Comparison of ENCODE assay signal across 16 cellular contexts in the genomic region with DNA sequence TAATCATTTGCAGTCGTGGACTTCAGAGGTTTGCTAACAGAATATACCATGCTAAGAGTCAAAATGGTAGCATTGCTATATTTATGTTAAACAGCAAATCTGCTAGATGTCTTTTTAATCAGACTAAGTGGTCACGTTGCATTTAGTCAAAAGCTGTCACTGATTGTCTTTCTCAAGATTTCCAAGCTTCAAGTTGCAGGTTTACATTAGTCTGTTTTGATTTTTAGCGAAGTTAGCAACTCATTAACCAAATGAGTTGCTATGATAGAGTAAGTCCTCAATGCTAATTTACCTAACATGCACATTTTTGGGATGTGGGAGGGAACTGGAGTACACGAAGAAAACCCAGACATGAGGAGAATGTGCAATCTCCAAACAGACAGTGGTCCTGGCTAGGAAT.
A peak's percentile ranks its signal among the peaks of the same experiment; 100 is the strongest.
DNase-seq lines count a peak whose midpoint lies in the region; ATAC-seq, FAIRE-seq and TF ChIP-seq lines count a peak whose summit lies in the region.
"Had no signal": no experiment of that assay in that cellular context is flagged by ENCODE, and none has a peak within 500 bp of the region (broad histone marks: within the 10 kb centered on the region; RNA-seq: fewer than 3 reads in every experiment).

No MANE protein-coding gene starts in this region.

- ATAC-seq in T-helper 17 cell: no peak
- no peak for ATAC-seq in HG03045 (IDR thresholded peaks at IDR 0.05; ENCODE audit: unreplicated experiment)
- ATAC-seq: HCT116 had no signal

- H3K4me3 Mint-ChIP-seq in T-helper 17 cell: no peak overlapping the region
- H3K4me3 Mint-ChIP-seq: CD8-positive, alpha-beta memory T cell; IgD-negative memory B cell had no signal

- H3K9ac ChIP-seq in OCI-LY3 (ENCODE audit: low read length): no peak overlapping the region
- no peak overlapping the region for H3K9ac ChIP-seq in smooth muscle cell (ENCODE audit: low read depth)
- H3K9ac ChIP-seq: BLaER1 had no signal

- DNase-seq in Caki2 (ENCODE audit: low read depth) (peak; percentile 56), kidney tubule cell (ENCODE audit: low spot score) (peak; percentile 7), smooth muscle cell (lab: John Stamatoyannopoulos, UW; ENCODE audit: unreplicated experiment) (no peak), small intestine (no peak), T-helper 17 cell (no peak)
- DNase-seq: AML-193; Caco-2; CD8-positive, alpha-beta memory T cell; DMS53; GF-D8 had no signal

- H3K4me3 ChIP-seq in OCI-LY3 (ENCODE audit: low read length) (no peak overlapping the region), smooth muscle cell (no peak overlapping the region), small intestine (ENCODE audit: low read depth in 1 of 2, low read length in 2 of 2) (no peak overlapping the region)
- H3K4me3 ChIP-seq: BLaER1 had no signal

- H3K4me1 Mint-ChIP-seq in T-helper 17 cell: no peaks in the 10 kb centered on the region
- H3K4me1 Mint-ChIP-seq: CD8-positive, alpha-beta memory T cell; IgD-negative memory B cell had no signal

- peaks cover 42% of the 10 kb centered on the region for H3F3A ChIP-seq in smooth muscle cell (ENCODE audit: low read depth)

- H3K9me3 ChIP-seq in OCI-LY3 (ENCODE audit: insufficient read depth, low read length) (no peaks in the 10 kb centered on the region), smooth muscle cell (replicated peaks; ENCODE audit: low read depth) (no peaks in the 10 kb centered on the region), small intestine (ENCODE audit: control insufficient read depth, low read depth) (no peaks in the 10 kb centered on the region), T-helper 17 cell (ENCODE audit: control insufficient read depth, low read length, poor library complexity, severe bottlenecking) (no peaks in the 10 kb centered on the region)
- H3K9me3 ChIP-seq: Caco-2 had no signal

- in situ Hi-C loops in Caki2 (cut with HindIII; ENCODE audit: low pct_unique_long_range_greater_than_20kb, low sequenced_read_pairs): no loop called here

- peaks cover 5% of the 10 kb centered on the region for H3K36me3 ChIP-seq in OCI-LY3 (replicated peaks; ENCODE audit: low read depth, low read length)
- H3K36me3 ChIP-seq in smooth muscle cell (ENCODE audit: low read depth): no peaks in the 10 kb centered on the region
- H3K36me3 ChIP-seq in small intestine (ENCODE audit: control insufficient read depth in 2 of 2, insufficient read depth in 2 of 2, low read length in 2 of 2): no peaks in the 10 kb centered on the region
- H3K36me3 ChIP-seq: BLaER1 had no signal

- no peaks in the 10 kb centered on the region for H4K20me1 ChIP-seq in OCI-LY3 (ENCODE audit: insufficient read depth, low read length)
- no peaks in the 10 kb centered on the region for H4K20me1 ChIP-seq in smooth muscle cell (ENCODE audit: low read depth)
- H4K20me1 ChIP-seq: BLaER1 had no signal

- no peaks in the 10 kb centered on the region for H3K27me3 Mint-ChIP-seq in T-helper 17 cell
- H3K27me3 Mint-ChIP-seq: CD8-positive, alpha-beta memory T cell had no signal

- H3K4me1 ChIP-seq in OCI-LY3 (ENCODE audit: low read length) (peaks cover 50% of the 10 kb centered on the region), smooth muscle cell (ENCODE audit: low read depth) (peaks cover 8% of the 10 kb centered on the region), small intestine (ENCODE audit: control insufficient read depth in 2 of 2, insufficient read depth in 1 of 2, low read depth in 1 of 2, low read length in 1 of 2) (no peaks in the 10 kb centered on the region)
- H3K4me1 ChIP-seq: BLaER1, Caco-2 had no signal

- TF ChIP-seq CTCF in OCI-LY3 (IDR thresholded peaks at IDR 0.05; ENCODE audit: low read depth, low read length) (no peak), smooth muscle cell (IDR thresholded peaks at IDR 0.05; ENCODE audit: borderline replicate concordance, insufficient read depth, poor library complexity, severe bottlenecking) (no peak)

- 54% methylated on average over 4 of the region's 4 CpGs for WGBS in smooth muscle cell (ENCODE audit: low lambda C conversion rate)
- 20 to 45% (median 27%) methylated on average over 4 of the region's 4 CpGs for WGBS in small intestine, 3 donors

- no peaks in the 10 kb centered on the region for H3K27me3 ChIP-seq in OCI-LY3 (ENCODE audit: low read depth, low read length)
- no peaks in the 10 kb centered on the region for H3K27me3 ChIP-seq in smooth muscle cell (ENCODE audit: low read depth)
- H3K27me3 ChIP-seq in small intestine (ENCODE audit: control insufficient read depth in 2 of 2, insufficient read depth in 2 of 2, low read length in 2 of 2): no peaks in the 10 kb centered on the region
- H3K27me3 ChIP-seq: BLaER1 had no signal

- H3K36me3 Mint-ChIP-seq in T-helper 17 cell (ENCODE audit: low read depth): no peaks in the 10 kb centered on the region
- H3K36me3 Mint-ChIP-seq: CD8-positive, alpha-beta memory T cell; IgD-negative memory B cell had no signal

- H3K27ac Mint-ChIP-seq in T-helper 17 cell: no peak overlapping the region
- H3K27ac Mint-ChIP-seq: CD8-positive, alpha-beta memory T cell; IgD-negative memory B cell had no signal

- H3K27ac ChIP-seq in OCI-LY3 (ENCODE audit: low read length): no peak overlapping the region
- H3K27ac ChIP-seq in smooth muscle cell (ENCODE audit: low read depth): peak overlapping the region; percentile 95
- no peak overlapping the region for H3K27ac ChIP-seq in small intestine (ENCODE audit: low read depth in 1 of 2, low read length in 1 of 2)
- H3K27ac ChIP-seq: BLaER1 had no signal

- FAIRE-seq in small intestine (lab: Jason Lieb, UNC): no peak
- FAIRE-seq: H1 had no signal

- H2AFZ ChIP-seq in OCI-LY3 (ENCODE audit: low read depth, low read length) (0 out of 2 replicates have a peak overlapping the region, but pooled peaks have one; percentile 22), smooth muscle cell (ENCODE audit: low read depth) (peak overlapping the region; percentile 44)

- H3K79me2 ChIP-seq in OCI-LY3 (ENCODE audit: low read length): no peaks in the 10 kb centered on the region
- peaks cover 4% of the 10 kb centered on the region for H3K79me2 ChIP-seq in smooth muscle cell (ENCODE audit: low read depth)

- H3K4me2 ChIP-seq in OCI-LY3 (ENCODE audit: low read length): no peak overlapping the region
- peak overlapping the region; percentile 15 for H3K4me2 ChIP-seq in smooth muscle cell
- H3K4me2 ChIP-seq: BLaER1 had no signal

Comparison
In these comparisons a context has a peak if more than half of its experiments do, and no peak if none do; other contexts are left out.
1. DNase-seq: peak in Caki2 (single experiment) and kidney tubule cell (single experiment); none in smooth muscle cell (single experiment), small intestine (single experiment) and T-helper 17 cell (0 of 3).